ENCODE assay signal across 19 cellular contexts in genomic region chr5:169004551-169004950, GRCh38.
A peak's percentile ranks its signal among the peaks of the same experiment; 100 is the strongest.
DNase-seq lines count a peak whose midpoint lies in the region; TF ChIP-seq lines count a peak whose summit lies in the region.
"Had no signal": no experiment of that assay in that cellular context is flagged by ENCODE, and none has a peak within 500 bp of the region (broad histone marks: within the 10 kb centered on the region; RNA-seq: fewer than 3 reads in every experiment).

No MANE protein-coding gene starts in this region.

- peaks cover 0 to 4% of the 10 kb centered on the region in 2 donors for H3K4me1 ChIP-seq in neuronal stem cell (ENCODE audit: control insufficient read depth in 2 of 2, insufficient read depth in 1 of 2, low read depth in 1 of 2, low read length in 2 of 2)

- no peaks in the 10 kb centered on the region for H3K36me3 ChIP-seq in neuronal stem cell (replicated peaks in 1 of 2; ENCODE audit: control insufficient read depth in 2 of 2, insufficient read depth in 2 of 2, low read length in 2 of 2)
- H3K36me3 ChIP-seq: cardiac muscle cell, neutrophil had no signal

- H3K4me3 Mint-ChIP-seq in osteocyte (ENCODE audit: unreplicated experiment) = no peak overlapping the region
- H3K4me3 Mint-ChIP-seq: activated CD8-positive, alpha-beta memory T cell treated with anti-CD3 and anti-CD28 coated beads, Interleukin-2, amount 10 ng/mL, durations not matched to agents 7 days and 5 days; activated naive CD8-positive, alpha-beta T cell; activated T-helper 1 cell treated with anti-CD3 and anti-CD28 coated beads, Interleukin-12 subunit alpha, Interleukin-12 subunit beta, Interleukin-2, Interleukin-4 antibody, amounts not matched to agents 30 ng/mL and 10 ng/mL and 1 ng/mL, durations not matched to agents 14 hours and 24 hours and 36 hours had no signal

- no peak overlapping the region for H2BK12ac ChIP-seq in neuronal stem cell (ENCODE audit: low read length)

- H3K4me1 Mint-ChIP-seq in osteocyte (ENCODE audit: unreplicated experiment) = peaks cover 38% of the 10 kb centered on the region
- H3K4me1 Mint-ChIP-seq: activated CD8-positive, alpha-beta memory T cell treated with anti-CD3 and anti-CD28 coated beads, Interleukin-2, amount 10 ng/mL, durations not matched to agents 7 days and 5 days had no signal

- H2BK120ac ChIP-seq in neuronal stem cell (ENCODE audit: low read depth, low read length) = no peak overlapping the region

- H3K14ac ChIP-seq in neuronal stem cell (ENCODE audit: low read length) = no peak overlapping the region

- H3K4me3 ChIP-seq in fibroblast of the aortic adventitia (ENCODE audit: low read depth, low read length) (no peak overlapping the region), neuronal stem cell (ENCODE audit: low read length in 2 of 2) (no peak overlapping the region)
- H3K4me3 ChIP-seq: cardiac muscle cell had no signal

- no peak overlapping the region for H3K23ac ChIP-seq in neuronal stem cell (ENCODE audit: low read depth, low read length, poor library complexity)

- no peak overlapping the region for H3K9ac ChIP-seq in neuronal stem cell (ENCODE audit: low read depth, low read length, poor library complexity)

- no peak overlapping the region for H2AK5ac ChIP-seq in neuronal stem cell (ENCODE audit: low read depth, low read length)

- H3K27me3 Mint-ChIP-seq in osteocyte (ENCODE audit: unreplicated experiment) = no peaks in the 10 kb centered on the region

- H3K27me3 ChIP-seq in neuronal stem cell (ENCODE audit: control insufficient read depth in 3 of 3, insufficient read depth in 3 of 3, low read depth in 1 of 3, low read length in 3 of 3) = peaks cover 0 to 39% (median 0%) of the 10 kb centered on the region in 3 experiments
- H3K27me3 ChIP-seq: cardiac muscle cell had no signal

- H3K27ac ChIP-seq in neuronal stem cell (replicated peaks; ENCODE audit: low read length) = no peak overlapping the region
- H3K27ac ChIP-seq: cardiac muscle cell, neutrophil had no signal

- no peak overlapping the region for H4K91ac ChIP-seq in neuronal stem cell (ENCODE audit: low read depth, low read length, poor library complexity)

- DNase-seq in Caki2 (ENCODE audit: low read depth) (peak; percentile 40), SW480 (ENCODE audit: low spot score) (peak; percentile 21), fibroblast of the aortic adventitia (ENCODE audit: low read depth) (peak; percentile 40), osteocyte (ENCODE audit: extremely low spot score, unreplicated experiment) (no peak), NCI-H748 (lab: John Stamatoyannopoulos, UW; ENCODE audit: unreplicated experiment) (no peak), NCI-H524 (lab: John Stamatoyannopoulos, UW) (no peak), germinal center (ENCODE audit: low spot score) (no peak), neuronal stem cell (ENCODE audit: low spot score) (no peak)
- DNase-seq: activated CD4-positive, alpha-beta T cell treated with anti-CD3 and anti-CD28 coated beads for 1 hour; activated CD8-positive, alpha-beta memory T cell treated with anti-CD3 and anti-CD28 coated beads, Interleukin-2, amount 10 ng/mL, durations not matched to agents 7 days and 5 days; left colon; NCI-H1105 treated with DMSO at 0.1 percent for 48 hours; NCI-H2107; stimulated activated CD8-positive, alpha-beta memory T cell treated with anti-CD3 and anti-CD28 coated beads, Interleukin-4, amount 100 ng/mL, for 48 hours; SW 1271 had no signal

- no peak overlapping the region for H3K4ac ChIP-seq in neuronal stem cell (ENCODE audit: low read length)

- H2BK15ac ChIP-seq in neuronal stem cell (ENCODE audit: low read length) = no peak overlapping the region

- no peaks in the 10 kb centered on the region for H3K36me3 Mint-ChIP-seq in osteocyte (ENCODE audit: unreplicated experiment)
- H3K36me3 Mint-ChIP-seq: activated CD8-positive, alpha-beta memory T cell treated with anti-CD3 and anti-CD28 coated beads, Interleukin-2, amount 10 ng/mL, durations not matched to agents 7 days and 5 days; activated naive CD8-positive, alpha-beta T cell had no signal

- no peak overlapping the region for H3K4me2 ChIP-seq in neuronal stem cell (ENCODE audit: insufficient read depth, low read length, poor library complexity, severe bottlenecking)

- H3K18ac ChIP-seq in neuronal stem cell (ENCODE audit: low read length) = no peak overlapping the region

- no peaks in the 10 kb centered on the region for H3K9me3 ChIP-seq in neuronal stem cell (replicated peaks in 1 of 2; ENCODE audit: control insufficient read depth in 2 of 2, insufficient read depth in 1 of 2, low read depth in 1 of 2, low read length in 2 of 2)
- H3K9me3 ChIP-seq: neutrophil had no signal

- no peak overlapping the region for H4K8ac ChIP-seq in neuronal stem cell (ENCODE audit: low read depth, low read length)

- no peak overlapping the region for H2AFZ ChIP-seq in neuronal stem cell (ENCODE audit: low read length)

- no peak overlapping the region for H2BK5ac ChIP-seq in neuronal stem cell (ENCODE audit: low read length)

- no CpG with 5 or more reads among the region's 4 CpGs for WGBS in neuronal stem cell (ENCODE audit: extremely low coverage in 2 of 2, insufficient read length in 2 of 2, insufficient replicate concordance in 1 of 2), 2 donors

- H3K27ac Mint-ChIP-seq in osteocyte (ENCODE audit: unreplicated experiment) = peak overlapping the region; percentile 24
- H3K27ac Mint-ChIP-seq: activated CD8-positive, alpha-beta memory T cell treated with anti-CD3 and anti-CD28 coated beads, Interleukin-2, amount 10 ng/mL, durations not matched to agents 7 days and 5 days; activated naive CD8-positive, alpha-beta T cell; activated T-helper 1 cell treated with anti-CD3 and anti-CD28 coated beads, Interleukin-12 subunit alpha, Interleukin-12 subunit beta, Interleukin-2, Interleukin-4 antibody, amounts not matched to agents 30 ng/mL and 10 ng/mL and 1 ng/mL, durations not matched to agents 14 hours and 24 hours and 36 hours had no signal

- H3K79me1 ChIP-seq in neuronal stem cell (ENCODE audit: low read depth, low read length) = no peaks in the 10 kb centered on the region

- TF ChIP-seq CTCF in fibroblast of the aortic adventitia (IDR thresholded peaks at IDR 0.05; ENCODE audit: insufficient read depth, low read length) (no peak), osteocyte (IDR thresholded peaks at IDR 0.05) (no peak)

- in situ Hi-C loops in Caki2 (cut with HindIII; ENCODE audit: low pct_unique_long_range_greater_than_20kb, low sequenced_read_pairs) = no loop called here

- no peaks in the 10 kb centered on the region for H3K9me3 Mint-ChIP-seq in osteocyte (ENCODE audit: unreplicated experiment)
- H3K9me3 Mint-ChIP-seq: activated T-helper 1 cell treated with anti-CD3 and anti-CD28 coated beads, Interleukin-12 subunit alpha, Interleukin-12 subunit beta, Interleukin-2, Interleukin-4 antibody, amounts not matched to agents 30 ng/mL and 10 ng/mL and 1 ng/mL, durations not matched to agents 14 hours and 24 hours and 36 hours had no signal

Comparison
In these comparisons a context has a peak if more than half of its experiments do, and no peak if none do; other contexts are left out.
1. DNase-seq: peak in Caki2 (single experiment), SW480 (single experiment) and fibroblast of the aortic adventitia (single experiment); none in osteocyte (single experiment), NCI-H748 (single experiment), NCI-H524 (0 of 2), germinal center (single experiment) and neuronal stem cell (single experiment).